21 cellular contexts compared by ENCODE assay signal in genomic region chr21:44893948-44894656, GRCh38. TPM values are rescaled to one million over a fixed set of nuclear protein-coding genes. Genes with fewer than 3 reads are reported as not detected.
DNase-seq lines count a peak whose midpoint lies in the region; ATAC-seq lines count a peak whose summit lies in the region.
"Had no signal": no experiment of that assay in that cellular context is flagged by ENCODE, and none has a peak within 500 bp of the region (broad histone marks: within the 10 kb centered on the region; RNA-seq: fewer than 3 reads in every experiment).

No MANE protein-coding gene starts in this region.

- no peak overlapping the region for H3K27ac ChIP-seq in CD4-positive, CD25-positive, alpha-beta regulatory T cell (ENCODE audit: insufficient read depth, low read length, poor library complexity, severe bottlenecking)
- H3K27ac ChIP-seq: hepatocyte, KMS-11, pancreas, skin epidermis, tibial nerve had no signal

- ATAC-seq in CD4-positive, CD25-positive, alpha-beta regulatory T cell (ENCODE audit: low read depth in 2 of 2) = no peak
- ATAC-seq in naive thymus-derived CD8-positive, alpha-beta T cell = no peak
- ATAC-seq: mucosa of descending colon, pancreas had no signal

- H3K27me3 Mint-ChIP-seq in T-helper 2 cell treated with Interferon-gamma antibody and Interleukin-4, amounts not matched to agents 5 μg/mL and 100 μg/mL, for 36 hours (ENCODE audit: low read depth) = no peaks in the 10 kb centered on the region
- H3K27me3 Mint-ChIP-seq in CD4-positive, CD25-positive, alpha-beta regulatory T cell = no peaks in the 10 kb centered on the region
- H3K27me3 Mint-ChIP-seq in activated naive CD8-positive, alpha-beta T cell treated with anti-CD3 and anti-CD28 coated beads for 36 hours = no peaks in the 10 kb centered on the region
- H3K27me3 Mint-ChIP-seq in naive thymus-derived CD8-positive, alpha-beta T cell = no peaks in the 10 kb centered on the region

- H3K9me3 ChIP-seq in CD4-positive, CD25-positive, alpha-beta regulatory T cell (ENCODE audit: control insufficient read depth in 2 of 2, low read length in 2 of 2) = no peaks in the 10 kb centered on the region
- H3K9me3 ChIP-seq: mucosa of descending colon, pancreas, tibial nerve had no signal

- peaks cover 32% of the 10 kb centered on the region for H3K36me3 Mint-ChIP-seq in T-helper 2 cell treated with Interferon-gamma antibody and Interleukin-4, amounts not matched to agents 5 μg/mL and 100 μg/mL, for 36 hours (ENCODE audit: low read depth)
- H3K36me3 Mint-ChIP-seq in CD4-positive, CD25-positive, alpha-beta regulatory T cell = peaks cover 15% of the 10 kb centered on the region
- peaks cover 5% of the 10 kb centered on the region for H3K36me3 Mint-ChIP-seq in activated naive CD8-positive, alpha-beta T cell treated with anti-CD3 and anti-CD28 coated beads for 36 hours
- peaks cover 0 to 51% (median 9%) of the 10 kb centered on the region in 3 donors for H3K36me3 Mint-ChIP-seq in naive thymus-derived CD8-positive, alpha-beta T cell

- no peak overlapping the region for H3K4me3 Mint-ChIP-seq in T-helper 2 cell treated with Interferon-gamma antibody and Interleukin-4, amounts not matched to agents 5 μg/mL and 100 μg/mL, for 36 hours
- H3K4me3 Mint-ChIP-seq in CD4-positive, CD25-positive, alpha-beta regulatory T cell = peak overlapping the region in 1 of 4 donors; percentile 52
- no peak overlapping the region for H3K4me3 Mint-ChIP-seq in activated naive CD8-positive, alpha-beta T cell treated with anti-CD3 and anti-CD28 coated beads for 36 hours
- H3K4me3 Mint-ChIP-seq in naive thymus-derived CD8-positive, alpha-beta T cell = no peak overlapping the region
- H3K4me3 Mint-ChIP-seq: activated T-cell treated with anti-CD3 and anti-CD28 coated beads, Interleukin-2, amount 50 U/mL, for 4 hours had no signal

- H3K9me3 Mint-ChIP-seq in T-helper 2 cell treated with Interferon-gamma antibody and Interleukin-4, amounts not matched to agents 5 μg/mL and 100 μg/mL, for 36 hours = no peaks in the 10 kb centered on the region
- no peaks in the 10 kb centered on the region for H3K9me3 Mint-ChIP-seq in CD4-positive, CD25-positive, alpha-beta regulatory T cell
- H3K9me3 Mint-ChIP-seq in activated naive CD8-positive, alpha-beta T cell treated with anti-CD3 and anti-CD28 coated beads for 36 hours = no peaks in the 10 kb centered on the region
- no peaks in the 10 kb centered on the region for H3K9me3 Mint-ChIP-seq in naive thymus-derived CD8-positive, alpha-beta T cell
- H3K9me3 Mint-ChIP-seq: activated T-cell treated with anti-CD3 and anti-CD28 coated beads, Interleukin-2, amount 50 U/mL, for 4 hours had no signal

- peak overlapping the region; percentile 86 for H3K27ac Mint-ChIP-seq in T-helper 2 cell treated with Interferon-gamma antibody and Interleukin-4, amounts not matched to agents 5 μg/mL and 100 μg/mL, for 36 hours
- H3K27ac Mint-ChIP-seq in CD4-positive, CD25-positive, alpha-beta regulatory T cell = peak overlapping the region in 2 of 3 donors; percentile 50 to 70
- H3K27ac Mint-ChIP-seq in activated naive CD8-positive, alpha-beta T cell treated with anti-CD3 and anti-CD28 coated beads for 36 hours = peak overlapping the region; percentile 3
- H3K27ac Mint-ChIP-seq in naive thymus-derived CD8-positive, alpha-beta T cell = peak overlapping the region in 8 of 10 donors; percentile 63 to 90 (median 84)

- peaks cover 11% of the 10 kb centered on the region for H3K4me1 Mint-ChIP-seq in T-helper 2 cell treated with Interferon-gamma antibody and Interleukin-4, amounts not matched to agents 5 μg/mL and 100 μg/mL, for 36 hours (ENCODE audit: low read depth)
- peaks cover 0 to 22% (median 9%) of the 10 kb centered on the region in 4 donors for H3K4me1 Mint-ChIP-seq in CD4-positive, CD25-positive, alpha-beta regulatory T cell
- H3K4me1 Mint-ChIP-seq in activated naive CD8-positive, alpha-beta T cell treated with anti-CD3 and anti-CD28 coated beads for 36 hours = no peaks in the 10 kb centered on the region
- peaks cover 8 to 41% (median 21%) of the 10 kb centered on the region in 4 donors for H3K4me1 Mint-ChIP-seq in naive thymus-derived CD8-positive, alpha-beta T cell

- peaks cover 2% of the 10 kb centered on the region for H3K4me1 ChIP-seq in CD4-positive, CD25-positive, alpha-beta regulatory T cell (ENCODE audit: control insufficient read depth, insufficient read depth, low read length, poor library complexity, severe bottlenecking)
- H3K4me1 ChIP-seq: pancreas, tibial nerve had no signal

- no peak for DNase-seq in T-helper 2 cell treated with Interferon-gamma antibody and Interleukin-4, amounts not matched to agents 5 μg/mL and 100 μg/mL, for 36 hours (ENCODE audit: low spot score)
- DNase-seq in T-helper 2 cell (no peak), hippocampal formation (lab: John Stamatoyannopoulos, UW) (no peak), AG08395 (ENCODE audit: low spot score) (no peak), NCI-H446 treated with DMSO at 0.1 percent for 48 hours (lab: John Stamatoyannopoulos, UW) (no peak)
- DNase-seq in CD4-positive, CD25-positive, alpha-beta regulatory T cell = no peak
- no peak for DNase-seq in activated naive CD8-positive, alpha-beta T cell treated with anti-CD3 and anti-CD28 coated beads for 36 hours
- peak in 1 of 10 donors; percentile 55 for DNase-seq in naive thymus-derived CD8-positive, alpha-beta T cell
- DNase-seq: 8988T; activated CD4-positive, CD25-positive, alpha-beta regulatory T cell treated with anti-CD3 and anti-CD28 coated beads, Interleukin-2, amount 50 U/mL, for 72 hours; activated T-cell treated with anti-CD3 and anti-CD28 coated beads, Interleukin-2, amount 50 U/mL, for 4 hours; NCI-H1048; NCI-H526; SIG-M5; T-helper 9 cell had no signal

- POLR2A ChIA-PET in naive thymus-derived CD8-positive, alpha-beta T cell (lab: Charles Lee) = interaction anchor here (0.6 to 16.8 kb wide), 8 partner anchors 13 to 1363 kb away, joined by 3 to 238 read pairs (median 10); no protein-coding TSS in a partner anchor

- no peaks in the 10 kb centered on the region for H3K27me3 ChIP-seq in CD4-positive, CD25-positive, alpha-beta regulatory T cell (ENCODE audit: control insufficient read depth, insufficient read depth, low read length)
- H3K27me3 ChIP-seq: hepatocyte, pancreas had no signal

- H3K4me3 ChIP-seq in CD4-positive, CD25-positive, alpha-beta regulatory T cell (ENCODE audit: low read depth, low read length) = no peak overlapping the region
- H3K4me3 ChIP-seq: hepatocyte, mucosa of descending colon, pancreas, skin epidermis, tibial nerve had no signal

- H3K36me3 ChIP-seq in CD4-positive, CD25-positive, alpha-beta regulatory T cell (ENCODE audit: control insufficient read depth, insufficient read depth, low read length) = peaks cover 54% of the 10 kb centered on the region
- H3K36me3 ChIP-seq: pancreas, tibial nerve had no signal

RNA-seq across cellular contexts. Expression of gene PTTG1IP, which starts 20.6 kb away (rescaled TPM):
- total RNA-seq in CD4-positive, CD25-positive, alpha-beta regulatory T cell = 98.3 TPM
- 100 to 1,000 TPM in 1 of 4 donors, 10 to 100 TPM in 3; 78.5 to 100 (median 95.1) TPM for polyA plus RNA-seq in CD4-positive, CD25-positive, alpha-beta regulatory T cell
- 10 to 100 TPM; 40.3 to 44.7 TPM for total RNA-seq in activated naive CD8-positive, alpha-beta T cell treated with anti-CD3 and anti-CD28 coated beads for 36 hours
- 10 to 100 TPM; 62.0 to 68.7 TPM for total RNA-seq in naive thymus-derived CD8-positive, alpha-beta T cell
- polyA plus RNA-seq in naive thymus-derived CD8-positive, alpha-beta T cell = 10 to 100 TPM; 42.4 to 54.1 (median 44.3) TPM

RNA-seq across cellular contexts. Expression of gene ITGB2, which starts 26.6 kb away (rescaled TPM):
- 411 TPM for total RNA-seq in CD4-positive, CD25-positive, alpha-beta regulatory T cell
- polyA plus RNA-seq in CD4-positive, CD25-positive, alpha-beta regulatory T cell = 100 to 1,000 TPM; 415 to 519 (median 446) TPM
- total RNA-seq in activated naive CD8-positive, alpha-beta T cell treated with anti-CD3 and anti-CD28 coated beads for 36 hours = 100 to 1,000 TPM; 223 to 234 TPM
- 100 to 1,000 TPM; 177 to 180 TPM for total RNA-seq in naive thymus-derived CD8-positive, alpha-beta T cell
- 100 to 1,000 TPM; 423 to 549 (median 524) TPM for polyA plus RNA-seq in naive thymus-derived CD8-positive, alpha-beta T cell

RNA-seq across cellular contexts. Expression of gene SLX9, which starts 45.7 kb away (rescaled TPM):
- total RNA-seq in CD4-positive, CD25-positive, alpha-beta regulatory T cell = 21.8 TPM
- polyA plus RNA-seq in CD4-positive, CD25-positive, alpha-beta regulatory T cell = 10 to 100 TPM in 3 of 4 donors, 1 to 10 TPM in 1; 7.6 to 12.0 (median 10.0) TPM
- 10 to 100 TPM; 85.9 to 93.6 TPM for total RNA-seq in activated naive CD8-positive, alpha-beta T cell treated with anti-CD3 and anti-CD28 coated beads for 36 hours
- total RNA-seq in naive thymus-derived CD8-positive, alpha-beta T cell = 10 to 100 TPM; 23.5 to 27.9 TPM
- 10 to 100 TPM; 11.7 to 13.5 (median 12.1) TPM for polyA plus RNA-seq in naive thymus-derived CD8-positive, alpha-beta T cell

Comparison
In these comparisons a context has a peak if more than half of its experiments do, and no peak if none do; other contexts are left out.
1. H3K27ac Mint-ChIP-seq: peak in every context shown above with its lines; median percentile 86 in T-helper 2 cell treated with Interferon-gamma antibody and Interleukin-4, amounts not matched to agents 5 μg/mL and 100 μg/mL, for 36 hours; 84 in naive thymus-derived CD8-positive, alpha-beta T cell; 60 in CD4-positive, CD25-positive, alpha-beta regulatory T cell; 3 in activated naive CD8-positive, alpha-beta T cell treated with anti-CD3 and anti-CD28 coated beads for 36 hours.